ENCODE assay signal across 10 cellular contexts in the genomic region with DNA sequence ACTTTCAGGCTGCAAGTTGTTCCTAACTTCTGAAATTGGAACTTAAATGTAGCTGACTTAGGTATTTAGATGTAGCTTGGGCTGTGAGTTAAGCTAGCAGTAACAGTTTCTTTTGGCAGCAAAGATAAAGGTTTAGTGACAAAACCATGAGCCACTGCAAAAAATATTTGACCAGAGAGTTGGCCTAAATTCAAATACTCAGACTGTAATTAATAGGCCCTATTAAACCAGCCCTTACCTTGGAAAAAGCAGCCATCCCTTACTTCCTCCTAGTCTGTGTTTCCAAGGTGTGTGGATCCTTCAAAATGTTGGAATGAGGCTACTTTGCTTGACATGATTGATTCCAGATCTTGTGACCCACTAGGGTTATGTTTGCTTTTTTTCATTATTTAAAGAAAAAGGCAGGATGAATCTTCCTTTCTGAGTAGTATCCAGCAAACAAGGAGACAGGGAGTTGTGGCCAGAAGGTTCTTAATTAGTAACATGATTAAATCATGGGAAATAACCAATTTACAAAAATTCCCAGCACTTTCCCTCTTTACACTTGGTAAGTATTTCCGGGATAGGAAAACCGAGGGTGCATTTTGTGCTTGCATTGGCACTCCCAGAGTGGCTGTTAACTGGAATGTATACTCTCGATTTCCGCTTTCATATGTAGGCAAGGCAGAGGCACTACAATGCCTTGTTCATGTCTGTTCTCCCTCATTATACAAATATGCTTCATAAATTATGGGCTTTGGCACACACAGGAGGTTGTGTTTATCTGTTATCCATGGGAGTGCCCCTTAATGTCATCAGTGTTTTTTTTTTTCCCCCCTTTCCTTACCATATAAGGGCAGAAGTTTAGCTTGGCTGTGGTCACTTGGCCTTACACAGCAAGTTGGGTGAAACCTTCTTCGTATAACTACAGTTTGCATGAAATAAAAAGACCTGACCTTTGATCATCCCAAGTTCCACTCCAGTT. TPM values are rescaled to one million over a fixed set of nuclear protein-coding genes. Genes with fewer than 3 reads are reported as not detected.
DNase-seq lines count a peak whose midpoint lies in the region; ATAC-seq, FAIRE-seq and TF ChIP-seq lines count a peak whose summit lies in the region.
"Had no signal": no experiment of that assay in that cellular context is flagged by ENCODE, and none has a peak within 500 bp of the region (broad histone marks: within the 10 kb centered on the region; RNA-seq: fewer than 3 reads in every experiment).

No MANE protein-coding gene starts in this region.

- H3K27ac ChIP-seq in K562 (ENCODE audit: extremely low read depth, low read depth, low read length) (peak overlapping the region; percentile 88), mesendoderm (ENCODE audit: low read depth, low read length) (peak overlapping the region; percentile 1)
- H3K27ac ChIP-seq: HL-60 had no signal

- H2BK15ac ChIP-seq in mesendoderm (replicated peaks; ENCODE audit: low read depth) = no peak overlapping the region

- no peaks in the 10 kb centered on the region for H4K20me1 ChIP-seq in K562 (replicated peaks; ENCODE audit: control insufficient read depth, insufficient read depth, low read length)

- H2AK5ac ChIP-seq in mesendoderm (ENCODE audit: low read length) = no peak overlapping the region

- DNase-seq in AG08396 (ENCODE audit: low spot score) (peak; percentile 34), MG63 (no peak), K562 (ENCODE audit: extremely low read depth in 1 of 4, low spot score in 3 of 4) (peak in 2 of 4 experiments; percentile 74 to 77), mesendoderm (peak; percentile 32), dedifferentiated amniotic fluid mesenchymal stem cell (ENCODE audit: extremely low spot score) (no peak), NK-92 (lab: John Stamatoyannopoulos, UW; ENCODE audit: unreplicated experiment) (no peak)
- DNase-seq: posterior cingulate gyrus had no signal

- no peaks in the 10 kb centered on the region for H3K9me1 ChIP-seq in K562 (ENCODE audit: control insufficient read depth, insufficient read depth, low read length)

- no peak overlapping the region for H3K23ac ChIP-seq in mesendoderm (ENCODE audit: low read length)

- WGBS in K562 (ENCODE audit: insufficient coverage, low coverage, missing lambda C conversion rate) = 11% methylated on average over 5 of the region's 5 CpGs
- no CpG with 5 or more reads among the region's 5 CpGs for WGBS in mesendoderm (ENCODE audit: extremely low coverage, insufficient coverage, low lambda C conversion rate)

- H3K56ac ChIP-seq in mesendoderm (ENCODE audit: low read length) = peak overlapping the region; percentile 73

- H3K9me3 ChIP-seq in MG63 (no peaks in the 10 kb centered on the region), K562 (replicated peaks; ENCODE audit: control insufficient read depth, insufficient read depth, low read depth, low read length) (no peaks in the 10 kb centered on the region)

- peaks cover 26% of the 10 kb centered on the region for H3K36me3 ChIP-seq in MG63
- no peaks in the 10 kb centered on the region; the same call in 2 of the 3 replicates for H3K36me3 ChIP-seq in K562 (ENCODE audit: control insufficient read depth, insufficient read depth, low read length)
- no peaks in the 10 kb centered on the region for H3K36me3 ChIP-seq in mesendoderm (ENCODE audit: control insufficient read depth, insufficient read depth, low read length)

- CTCF ChIA-PET in K562 (lab: Yijun Ruan, JAX; ENCODE audit: low intra/inter-chr PET ratio) = no interaction called here

- BruUV-seq in K562 (replicated peaks; lab: Mats Ljungman, UMichigan) = TSS peak; percentile 55

- peak; percentile 85 for FAIRE-seq in K562 (lab: Jason Lieb, UNC)

- TF ChIP-seq CTCF in K562 (IDR thresholded peaks at IDR 0.05 in 2 of 3, conservative IDR thresholded peaks at IDR 0.05 in 1 of 3; ENCODE audit: insufficient read depth in 2 of 3, low read depth in 1 of 3, low read length in 3 of 3) = 0 out of 6 replicates have a peak, but pooled peaks of 1 of the 3 experiments have one; percentile 6

- H3K4me2 ChIP-seq in K562 (ENCODE audit: insufficient read depth, low read length) (peak overlapping the region; percentile 85), mesendoderm (ENCODE audit: low read length) (no peak overlapping the region)

- TF ChIP-seq EP300 in K562 (IDR thresholded peaks at IDR 0.05; ENCODE audit: low read length) = peak; percentile 84

- peak overlapping the region; percentile 54 for H3K18ac ChIP-seq in mesendoderm (ENCODE audit: low read length)

- in situ Hi-C loops in K562 (cut with MboI) = no loop called here

- TF ChIP-seq POLR2A in K562 (conservative IDR thresholded peaks at IDR 0.05) = peak; percentile 51

- H3K27me3 ChIP-seq in MG63 (no peaks in the 10 kb centered on the region), K562 (ENCODE audit: control insufficient read depth in 2 of 2, insufficient read depth in 2 of 2, low read length in 2 of 2) (peaks cover 3 to 4% of the 10 kb centered on the region in 2 experiments; a peak in 3 of 5 replicates), mesendoderm (ENCODE audit: insufficient read depth, low read length, poor library complexity) (no peaks in the 10 kb centered on the region)

- intact Hi-C loops in K562 (cut with micrococcal nuclease) = no loop called here

- H3K9ac ChIP-seq in K562 (ENCODE audit: insufficient read depth in 1 of 2, low read depth in 2 of 2, low read length in 2 of 2) = peak overlapping the region in 1 of 2 experiments; percentile 75; a peak in 2 of 4 replicates
- H3K9ac ChIP-seq in mesendoderm (ENCODE audit: low read length) = peak overlapping the region; percentile 30

- H3K79me1 ChIP-seq in mesendoderm (ENCODE audit: low read length) = peaks cover 13% of the 10 kb centered on the region

- H3K4ac ChIP-seq in mesendoderm (ENCODE audit: low read depth, low read length) = no peak overlapping the region

- POLR2A ChIA-PET in K562 (lab: Yijun Ruan, JAX) = interaction anchor here (0.6 to 1.2 kb wide), 5 partner anchors 9 to 352 kb away, joined by 3 read pairs; no protein-coding TSS in a partner anchor

- H3K4me3 ChIP-seq in MG63 (peak overlapping the region; percentile 2; the same call in 1 of the 2 replicates), K562 (no peak overlapping the region), mesendoderm (ENCODE audit: low read length) (no peak overlapping the region)

- H2AFZ ChIP-seq in K562 (ENCODE audit: low read depth, low read length) = peak overlapping the region; percentile 36

- peaks cover 30 to 59% of the 10 kb centered on the region in 2 experiments for H3K4me1 ChIP-seq in K562 (replicated peaks in 1 of 2; ENCODE audit: control insufficient read depth in 2 of 2, insufficient read depth in 2 of 2, low read length in 2 of 2)
- H3K4me1 ChIP-seq in mesendoderm (ENCODE audit: control insufficient read depth, low read depth, low read length) = peaks cover 29% of the 10 kb centered on the region

- H3K79me2 ChIP-seq in K562 (ENCODE audit: control insufficient read depth, insufficient read depth, low read length) = peaks cover 72% of the 10 kb centered on the region
- peaks cover 31% of the 10 kb centered on the region for H3K79me2 ChIP-seq in mesendoderm (ENCODE audit: control insufficient read depth, insufficient read depth, low read length)

- ATAC-seq in K562 (peak; percentile 23), HG03432 (IDR thresholded peaks at IDR 0.05; ENCODE audit: unreplicated experiment) (no peak), GM19467 (IDR thresholded peaks at IDR 0.05; ENCODE audit: unreplicated experiment) (no peak)

- no peak overlapping the region for H4K5ac ChIP-seq in mesendoderm (ENCODE audit: low read length)

- H2BK5ac ChIP-seq in mesendoderm (ENCODE audit: low read length) = no peak overlapping the region

- H4K8ac ChIP-seq in mesendoderm (ENCODE audit: low read depth, low read length) = no peak overlapping the region

- H2BK120ac ChIP-seq in mesendoderm (ENCODE audit: low read depth, low read length) = no peak overlapping the region

- no peak for TF ChIP-seq RAD21 in K562 (CRISPR knock-in tag; conservative IDR thresholded peaks at IDR 0.05 in 1 of 2, IDR thresholded peaks at IDR 0.05 in 1 of 2)

TF ChIP-seq in K562, 482 proteins besides CTCF, POLR2A, EP300 and RAD21 (continues in another document):
- TF ChIP-seq ZNF79 (CRISPR knock-in tag; IDR thresholded peaks at IDR 0.05; ENCODE audit: low read depth) (no peak), ZBTB2 (IDR thresholded peaks at IDR 0.05) (no peak), BACH1 (tag; IDR thresholded peaks at IDR 0.05) (peak; percentile 76)

RNA-seq across cellular contexts. Expression of gene TPM1, which starts 8.5 kb away (rescaled TPM):
- 441 and 711 TPM in 2 replicates for total RNA-seq in MG63 (2014; rRNA removed; shearing (Covaris generic); ENCODE audit: low replicate concordance)
- 40.0 and 70.8 TPM in 2 replicates for total RNA-seq in K562 (2011; cell fraction: chromatin; rRNA removed; ENCODE audit: low replicate concordance)
- 25.8 and 35.0 TPM in 2 replicates for total RNA-seq in K562 (2011; cell fraction: nucleolus; rRNA removed)
- total RNA-seq in K562 (2011; cell fraction: nucleoplasm; rRNA removed) = 50.5 and 78.6 TPM in 2 replicates
- 49.9 and 52.9 TPM in 2 replicates for total RNA-seq in K562 (2014; rRNA removed)
- total RNA-seq in K562 (2014; rRNA removed; fragmentation: Illumina TruSeq; extraction: Trizol) = 49.2 and 51.0 TPM in 2 replicates
- 42.0 and 43.1 TPM in 2 replicates for total RNA-seq in K562 (2015; rRNA removed; fragmentation: Illumina TruSeq; extraction: Trizol)
- total RNA-seq in K562 (2021) = 37.2 and 38.5 TPM in 2 replicates
- polyA plus RNA-seq in K562 (2011; rRNA removed) = 36.0 and 42.1 TPM in 2 replicates
- 14.9 and 22.5 TPM in 2 replicates for polyA plus RNA-seq in K562 (2011; cell fraction: cytosol; rRNA removed)
- polyA plus RNA-seq in K562 (2011; cell fraction: nucleus; rRNA removed) = 33.8 and 50.9 TPM in 2 replicates
- polyA plus RNA-seq in K562 (2012) = 46.9 and 77.8 TPM in 2 replicates
- 40.0 and 49.5 TPM in 2 replicates for polyA plus RNA-seq in K562 (2014; fragmentation: Illumina TruSeq; extraction: Trizol)
- polyA plus RNA-seq in K562 (2014; fragmentation: Nextera tagmentation; extraction: Ambion mirVana) = 10 to 100 TPM in 1 of 2 experiments, 1 to 10 TPM in 1; 8.1 to 11.1 TPM
- polyA plus RNA-seq in K562 (2014; rRNA removed) = 53.9 and 54.5 TPM in 2 replicates
- 28.7 and 39.2 TPM in 2 replicates for polyA minus RNA-seq in K562 (2011; rRNA and poly(A)+ RNA removed)
- 12.6 and 14.0 TPM in 2 replicates for polyA minus RNA-seq in K562 (2011; cell fraction: cytosol; rRNA and poly(A)+ RNA removed)
- polyA minus RNA-seq in K562 (2011; cell fraction: nucleus; rRNA and poly(A)+ RNA removed) = 23.7 and 44.0 TPM in 2 replicates
- 419 TPM for polyA plus RNA-seq in mesendoderm (2013, experiment 1 of 2)
- 425 TPM for polyA plus RNA-seq in mesendoderm (2013, experiment 2 of 2)

Comparison
In these comparisons a context has a peak if more than half of its experiments do, and no peak if none do; other contexts are left out.
1. DNase-seq: peak in AG08396 (single experiment) and mesendoderm (single experiment); none in MG63 (single experiment), dedifferentiated amniotic fluid mesenchymal stem cell (single experiment) and NK-92 (single experiment).